In the genomic region with DNA sequence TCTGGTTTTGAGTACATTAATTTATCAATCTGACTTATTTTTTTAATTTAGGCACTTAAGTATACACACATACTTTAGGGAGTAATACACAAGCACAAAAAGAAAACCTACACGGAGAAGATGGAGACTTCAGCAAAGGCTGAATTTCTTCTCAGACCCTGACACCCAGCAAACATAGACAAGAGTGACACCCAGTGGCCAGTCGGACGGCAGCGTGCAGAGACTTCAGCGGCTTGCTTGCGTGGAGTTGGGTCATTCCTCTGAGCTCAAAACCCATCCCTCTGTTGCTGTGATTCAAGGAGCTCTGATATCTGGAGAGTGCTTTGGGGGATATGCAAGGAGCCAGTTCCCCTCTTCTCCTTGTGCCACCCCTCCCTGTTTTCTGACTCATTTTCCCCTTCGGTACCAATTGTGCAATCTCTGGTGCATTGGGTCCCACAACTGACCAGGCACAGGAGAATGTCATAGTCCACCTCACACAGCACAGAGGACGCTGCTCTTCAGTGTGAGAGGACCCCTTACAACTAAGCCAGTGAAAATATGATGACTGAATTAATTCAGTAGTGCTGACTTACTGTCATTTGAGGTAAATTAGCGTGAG, we compare ENCODE assay signal across 8 cellular contexts. TPM values are rescaled to one million over a fixed set of nuclear protein-coding genes. Genes with fewer than 3 reads are reported as not detected.
DNase-seq lines count a peak whose midpoint lies in the region; ATAC-seq and TF ChIP-seq lines count a peak whose summit lies in the region.

No MANE protein-coding gene starts in this region.

- peak; percentile 80 for ATAC-seq in activated naive CD8-positive, alpha-beta T cell treated with anti-CD3 and anti-CD28 coated beads, Interleukin-2, amount 10 ng/mL, durations not matched to agents 7 days and 5 days (ENCODE audit: low read depth)
- peak; percentile 82 to 94 (median 91) for ATAC-seq in heart left ventricle

- POLR2A ChIA-PET in HEK293T (lab: Yijun Ruan, JAX): no interaction called here
- POLR2A ChIA-PET in activated naive CD8-positive, alpha-beta T cell treated with anti-CD3 and anti-CD28 coated beads, Interleukin-2, amount 10 ng/mL, durations not matched to agents 7 days and 5 days (lab: Charles Lee): no interaction called here

- TF ChIP-seq CTCF in GM12865 (IDR thresholded peaks at IDR 0.05; ENCODE audit: insufficient read depth, low read depth, low read length, missing control alignments) (peak; percentile 88), heart left ventricle (IDR thresholded peaks at IDR 0.05) (peak; percentile 69 to 91 (median 86))

- WGBS in heart left ventricle, 4 donors: 25 to 32% (median 30%) methylated on average over 8 to 9 of the region's 9 CpGs

- no peak overlapping the region for H3K27ac ChIP-seq in heart left ventricle

- peaks cover 0 to 2% (median 0%) of the 10 kb centered on the region in 9 donors for H3K36me3 ChIP-seq in heart left ventricle

- intact Hi-C loops in heart left ventricle (cut with DNase I): loop anchor here (1.0 to 10.0 kb wide), 14 partner anchors 77 to 861 kb away; a partner anchor contains a TSS

- no peak overlapping the region for H3K27ac Mint-ChIP-seq in activated naive CD8-positive, alpha-beta T cell treated with anti-CD3 and anti-CD28 coated beads, Interleukin-2, amount 10 ng/mL, durations not matched to agents 7 days and 5 days

- H3K4me3 ChIP-seq in GM12865 (ENCODE audit: low read depth, low read length) (no peak overlapping the region), heart left ventricle (no peak overlapping the region)

- no peak overlapping the region for H3K4me3 Mint-ChIP-seq in activated naive CD8-positive, alpha-beta T cell treated with anti-CD3 and anti-CD28 coated beads, Interleukin-2, amount 10 ng/mL, durations not matched to agents 7 days and 5 days

- H3K27me3 Mint-ChIP-seq in activated naive CD8-positive, alpha-beta T cell treated with anti-CD3 and anti-CD28 coated beads, Interleukin-2, amount 10 ng/mL, durations not matched to agents 7 days and 5 days: peaks cover 15% of the 10 kb centered on the region

- CTCF ChIA-PET in HEK293T (lab: Yijun Ruan, JAX): interaction anchor here (0.6 to 4.8 kb wide), 23 partner anchors 9 to 315 kb away, joined by 3 to 41 read pairs (median 5); no protein-coding TSS in a partner anchor

- no peaks in the 10 kb centered on the region for H3K36me3 Mint-ChIP-seq in activated naive CD8-positive, alpha-beta T cell treated with anti-CD3 and anti-CD28 coated beads, Interleukin-2, amount 10 ng/mL, durations not matched to agents 7 days and 5 days

- TF ChIP-seq POLR2A in heart left ventricle (IDR thresholded peaks at IDR 0.05): no peak

- H3K9me3 Mint-ChIP-seq in activated naive CD8-positive, alpha-beta T cell treated with anti-CD3 and anti-CD28 coated beads, Interleukin-2, amount 10 ng/mL, durations not matched to agents 7 days and 5 days: no peaks in the 10 kb centered on the region

- H3K27me3 ChIP-seq in heart left ventricle: no peaks in the 10 kb centered on the region

- peaks cover 4% of the 10 kb centered on the region for H3K4me1 Mint-ChIP-seq in activated naive CD8-positive, alpha-beta T cell treated with anti-CD3 and anti-CD28 coated beads, Interleukin-2, amount 10 ng/mL, durations not matched to agents 7 days and 5 days

- peaks cover 0 to 39% (median 8%) of the 10 kb centered on the region in 12 donors for H3K4me1 ChIP-seq in heart left ventricle

- no peaks in the 10 kb centered on the region for H3K9me3 ChIP-seq in heart left ventricle

- peak; percentile 67 for DNase-seq in GM12865 (ENCODE audit: low read depth)
- DNase-seq in HEK293T (ENCODE audit: extremely low spot score): peak; percentile 72
- peak; percentile 18 for DNase-seq in NCI-H1048 (lab: John Stamatoyannopoulos, UW)
- peak; percentile 74 for DNase-seq in SW480 (ENCODE audit: low spot score)
- peak; percentile 64 for DNase-seq in activated naive CD8-positive, alpha-beta T cell treated with anti-CD3 and anti-CD28 coated beads, Interleukin-2, amount 10 ng/mL, durations not matched to agents 7 days and 5 days
- DNase-seq in heart left ventricle: peak; percentile 71 to 88 (median 77)
- DNase-seq in renal cortical epithelial cell (ENCODE audit: low read depth): peak; percentile 72
- no peak for DNase-seq in DMS79 (lab: John Stamatoyannopoulos, UW)

TF ChIP-seq in HEK293T, 16 proteins besides CTCF, POLR2A, EP300 and RAD21:
- TF ChIP-seq LEF1 (IDR thresholded peaks at IDR 0.05; ENCODE audit: borderline replicate concordance) (no peak), ELF4 (IDR thresholded peaks at IDR 0.05) (no peak), FOXK2 (IDR thresholded peaks at IDR 0.05) (no peak), ZNF384 (IDR thresholded peaks at IDR 0.05) (no peak), L3MBTL2 (conservative IDR thresholded peaks at IDR 0.05) (no peak), NFRKB (IDR thresholded peaks at IDR 0.05) (no peak), SUZ12 (IDR thresholded peaks at IDR 0.05) (no peak), BHLHE40 (IDR thresholded peaks at IDR 0.05; ENCODE audit: borderline replicate concordance) (no peak), ARNT (IDR thresholded peaks at IDR 0.05) (no peak), FOXM1 (IDR thresholded peaks at IDR 0.05; ENCODE audit: borderline replicate concordance) (no peak), HDGF (IDR thresholded peaks at IDR 0.05; ENCODE audit: borderline replicate concordance) (no peak), FOXA1 (IDR thresholded peaks at IDR 0.05) (no peak), TARDBP (IDR thresholded peaks at IDR 0.05) (no peak), CTBP1 (IDR thresholded peaks at IDR 0.05; ENCODE audit: borderline replicate concordance) (no peak), SP1 (IDR thresholded peaks at IDR 0.05) (no peak)
- TF ChIP-seq, protein P1, sequence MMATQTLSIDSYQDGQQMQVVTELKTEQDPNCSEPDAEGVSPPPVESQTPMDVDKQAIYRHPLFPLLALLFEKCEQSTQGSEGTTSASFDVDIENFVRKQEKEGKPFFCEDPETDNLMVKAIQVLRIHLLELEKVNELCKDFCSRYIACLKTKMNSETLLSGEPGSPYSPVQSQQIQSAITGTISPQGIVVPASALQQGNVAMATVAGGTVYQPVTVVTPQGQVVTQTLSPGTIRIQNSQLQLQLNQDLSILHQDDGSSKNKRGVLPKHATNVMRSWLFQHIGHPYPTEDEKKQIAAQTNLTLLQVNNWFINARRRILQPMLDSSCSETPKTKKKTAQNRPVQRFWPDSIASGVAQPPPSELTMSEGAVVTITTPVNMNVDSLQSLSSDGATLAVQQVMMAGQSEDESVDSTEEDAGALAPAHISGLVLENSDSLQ (IDR thresholded peaks at IDR 0.05): no peak

RNA-seq across cellular contexts. Expression of a gene that starts 27.5 kb away (rescaled TPM):
- total RNA-seq in activated naive CD8-positive, alpha-beta T cell treated with anti-CD3 and anti-CD28 coated beads, Interleukin-2, amount 10 ng/mL, durations not matched to agents 7 days and 5 days: not detected
- 10 to 100 TPM in 2 of 9 donors, 1 to 10 TPM in 7; 2.4 to 12.7 (median 5.9) TPM for total RNA-seq in heart left ventricle
- 1 to 10 TPM; 1.6 to 2.6 TPM for polyA plus RNA-seq in heart left ventricle
- total RNA-seq in renal cortical epithelial cell: 6.4 and 13.9 TPM in 2 replicates
